1 cellular context compared by ENCODE assay signal in genomic region chr12:54565658-54566552, GRCh38.
A peak's percentile ranks its signal among the peaks of the same experiment; 100 is the strongest.
TF ChIP-seq lines count a peak whose summit lies in the region.

No MANE protein-coding gene starts in this region.

TF ChIP-seq in H1, 55 proteins besides CTCF, POLR2A, EP300 and RAD21:
- TF ChIP-seq YY1 (IDR thresholded peaks at IDR 0.05; ENCODE audit: low read depth, low read length) (peak; percentile 76), ASH2L (IDR thresholded peaks at IDR 0.05; ENCODE audit: low read length) (peak; percentile 6), MAFK (IDR thresholded peaks at IDR 0.05; ENCODE audit: low read depth, low read length) (0 out of 2 replicates have a peak, but pooled peaks have one; percentile 23), BACH1 (IDR thresholded peaks at IDR 0.05; ENCODE audit: low read length) (peak; percentile 35; the same call in 1 of the 2 replicates), NANOG (IDR thresholded peaks at IDR 0.05; ENCODE audit: insufficient read depth, low read depth, low read length, poor library complexity, severe bottlenecking) (no peak), USF2 (IDR thresholded peaks at IDR 0.05; ENCODE audit: low read length) (no peak), JUND (IDR thresholded peaks at IDR 0.05; ENCODE audit: low read length) (peak; percentile 77)
